1 cellular context compared by ENCODE assay signal in the genomic region with DNA sequence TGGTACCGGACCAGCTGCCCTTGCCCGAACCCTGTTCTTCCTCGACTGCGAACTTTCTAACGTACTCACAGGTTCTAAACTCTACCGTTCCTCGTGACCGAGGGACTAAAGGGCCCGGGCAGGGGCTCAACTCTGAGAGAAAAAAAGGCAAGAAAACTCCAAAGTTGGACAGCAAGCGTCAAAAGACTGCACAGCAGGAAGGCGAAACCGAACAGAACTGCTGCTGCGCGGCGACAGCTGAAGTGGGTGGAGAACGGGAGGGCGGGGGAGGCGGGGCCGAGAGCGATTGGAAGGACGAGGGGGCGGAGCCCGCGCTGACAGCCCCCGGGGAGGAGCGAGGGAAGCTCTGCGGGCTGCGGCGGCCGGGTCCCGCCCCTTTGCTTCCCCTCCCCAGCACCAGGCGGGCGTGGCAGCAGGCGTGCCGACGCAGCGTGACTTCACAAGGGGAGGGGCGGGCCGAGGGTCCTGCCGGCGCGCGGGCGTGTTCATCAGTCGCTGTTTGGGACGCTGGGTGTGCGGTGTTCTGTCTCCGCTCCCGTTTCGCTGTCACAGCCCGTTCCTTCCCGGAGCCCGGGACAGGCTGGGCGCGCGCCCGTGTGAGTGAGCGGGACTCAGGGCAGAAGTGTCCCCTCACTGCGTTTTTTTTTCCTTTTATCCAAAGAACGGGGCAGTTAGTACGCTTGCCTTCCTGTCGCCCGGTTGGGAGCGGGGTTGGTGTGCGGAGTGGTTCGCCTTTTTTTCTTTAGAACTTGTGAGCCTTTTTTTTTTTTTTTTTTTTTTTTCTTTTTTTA.
A peak's percentile ranks its signal among the peaks of the same experiment; 100 is the strongest.
TF ChIP-seq lines count a peak whose summit lies in the region.

A gene with protein sequence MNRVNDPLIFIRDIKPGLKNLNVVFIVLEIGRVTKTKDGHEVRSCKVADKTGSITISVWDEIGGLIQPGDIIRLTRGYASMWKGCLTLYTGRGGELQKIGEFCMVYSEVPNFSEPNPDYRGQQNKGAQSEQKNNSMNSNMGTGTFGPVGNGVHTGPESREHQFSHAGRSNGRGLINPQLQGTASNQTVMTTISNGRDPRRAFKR (plus strand): TSS at position 491 of the 791 bp plus-strand sequence. CDS start 479 bp downstream, outside the sequence.

TF ChIP-seq in HepG2, 621 proteins besides CTCF, POLR2A, EP300 and RAD21 (continues in another document):
- TF ChIP-seq MYNN (CRISPR knock-in tag; IDR thresholded peaks at IDR 0.05; ENCODE audit: low read depth) (no peak; the same call in none of the 2 replicates), CREB1 (IDR thresholded peaks at IDR 0.05) (peak; percentile 87), CREB1 (CRISPR knock-in tag; IDR thresholded peaks at IDR 0.05) (no peak; the same call in 1 of the 2 replicates), RBM39 (IDR thresholded peaks at IDR 0.05; ENCODE audit: low read depth, low read length, poor library complexity, severe bottlenecking) (peak; percentile 94), ZNF781 (CRISPR knock-in tag; IDR thresholded peaks at IDR 0.05; ENCODE audit: borderline replicate concordance, not compliant biosample characterization) (no peak), HMGA1 (CRISPR knock-in tag; conservative IDR thresholded peaks at IDR 0.05) (no peak), ZNF772 (CRISPR knock-in tag; IDR thresholded peaks at IDR 0.05) (peak; percentile 99), KDM5A (IDR thresholded peaks at IDR 0.05; ENCODE audit: borderline replicate concordance, low read length) (no peak), ZNF816 (CRISPR knock-in tag; IDR thresholded peaks at IDR 0.05; ENCODE audit: borderline replicate concordance) (peak; percentile 95), GABPA (IDR thresholded peaks at IDR 0.05; ENCODE audit: low read depth, low read length) (no peak), GABPA (CRISPR knock-in tag; IDR thresholded peaks at IDR 0.05; ENCODE audit: low read depth) (no peak), HNF4A (CRISPR knock-in tag; IDR thresholded peaks at IDR 0.05) (peak; percentile 26; the same call in 1 of the 2 replicates), ZNF121 (CRISPR knock-in tag; IDR thresholded peaks at IDR 0.05) (0 out of 2 replicates have a peak, but pooled peaks have one; percentile 45), HNRNPUL1 (IDR thresholded peaks at IDR 0.05; ENCODE audit: low read depth, low read length) (peak; percentile 79), ZKSCAN8 (CRISPR knock-in tag; IDR thresholded peaks at IDR 0.05; ENCODE audit: borderline replicate concordance) (no peak), KLF12 (CRISPR knock-in tag; IDR thresholded peaks at IDR 0.05; ENCODE audit: borderline replicate concordance) (peak; percentile 98), ZBTB34 (CRISPR knock-in tag; IDR thresholded peaks at IDR 0.05) (no peak; the same call in 1 of the 2 replicates), RARA (CRISPR knock-in tag; IDR thresholded peaks at IDR 0.05) (peak; percentile 59), IRF2 (CRISPR knock-in tag; IDR thresholded peaks at IDR 0.05) (peak; percentile 96), ZKSCAN5 (CRISPR knock-in tag; IDR thresholded peaks at IDR 0.05) (no peak), UBTF (CRISPR knock-in tag; IDR thresholded peaks at IDR 0.05) (peak; percentile 99), ZNF432 (CRISPR knock-in tag; IDR thresholded peaks at IDR 0.05; ENCODE audit: borderline replicate concordance) (no peak), SMAD1 (CRISPR knock-in tag; IDR thresholded peaks at IDR 0.05; ENCODE audit: borderline replicate concordance, low read depth) (peak; percentile 91; the same call in 1 of the 2 replicates), SOX5 (CRISPR knock-in tag; IDR thresholded peaks at IDR 0.05; ENCODE audit: borderline replicate concordance) (peak; percentile 80; the same call in 1 of the 2 replicates), ZNF780A (CRISPR knock-in tag; IDR thresholded peaks at IDR 0.05) (0 out of 2 replicates have a peak, but pooled peaks have one; percentile 82), ZNF674 (CRISPR knock-in tag; IDR thresholded peaks at IDR 0.05; ENCODE audit: low read depth) (no peak)
- TF ChIP-seq, protein P1, sequence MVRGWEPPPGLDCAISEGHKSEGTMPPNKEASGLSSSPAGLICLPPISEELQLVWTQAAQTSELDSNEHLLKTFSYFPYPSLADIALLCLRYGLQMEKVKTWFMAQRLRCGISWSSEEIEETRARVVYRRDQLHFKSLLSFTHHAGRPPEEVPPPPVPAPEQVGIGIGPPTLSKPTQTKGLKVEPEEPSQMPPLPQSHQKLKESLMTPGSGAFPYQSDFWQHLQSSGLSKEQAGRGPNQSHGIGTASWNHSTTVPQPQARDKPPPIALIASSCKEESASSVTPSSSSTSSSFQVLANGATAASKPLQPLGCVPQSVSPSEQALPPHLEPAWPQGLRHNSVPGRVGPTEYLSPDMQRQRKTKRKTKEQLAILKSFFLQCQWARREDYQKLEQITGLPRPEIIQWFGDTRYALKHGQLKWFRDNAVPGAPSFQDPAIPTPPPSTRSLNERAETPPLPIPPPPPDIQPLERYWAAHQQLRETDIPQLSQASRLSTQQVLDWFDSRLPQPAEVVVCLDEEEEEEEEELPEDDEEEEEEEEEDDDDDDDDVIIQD (CRISPR knock-in tag; IDR thresholded peaks at IDR 0.05; ENCODE audit: low read depth): peak; percentile 72; the same call in 1 of the 2 replicates
- TF ChIP-seq, protein P2, sequence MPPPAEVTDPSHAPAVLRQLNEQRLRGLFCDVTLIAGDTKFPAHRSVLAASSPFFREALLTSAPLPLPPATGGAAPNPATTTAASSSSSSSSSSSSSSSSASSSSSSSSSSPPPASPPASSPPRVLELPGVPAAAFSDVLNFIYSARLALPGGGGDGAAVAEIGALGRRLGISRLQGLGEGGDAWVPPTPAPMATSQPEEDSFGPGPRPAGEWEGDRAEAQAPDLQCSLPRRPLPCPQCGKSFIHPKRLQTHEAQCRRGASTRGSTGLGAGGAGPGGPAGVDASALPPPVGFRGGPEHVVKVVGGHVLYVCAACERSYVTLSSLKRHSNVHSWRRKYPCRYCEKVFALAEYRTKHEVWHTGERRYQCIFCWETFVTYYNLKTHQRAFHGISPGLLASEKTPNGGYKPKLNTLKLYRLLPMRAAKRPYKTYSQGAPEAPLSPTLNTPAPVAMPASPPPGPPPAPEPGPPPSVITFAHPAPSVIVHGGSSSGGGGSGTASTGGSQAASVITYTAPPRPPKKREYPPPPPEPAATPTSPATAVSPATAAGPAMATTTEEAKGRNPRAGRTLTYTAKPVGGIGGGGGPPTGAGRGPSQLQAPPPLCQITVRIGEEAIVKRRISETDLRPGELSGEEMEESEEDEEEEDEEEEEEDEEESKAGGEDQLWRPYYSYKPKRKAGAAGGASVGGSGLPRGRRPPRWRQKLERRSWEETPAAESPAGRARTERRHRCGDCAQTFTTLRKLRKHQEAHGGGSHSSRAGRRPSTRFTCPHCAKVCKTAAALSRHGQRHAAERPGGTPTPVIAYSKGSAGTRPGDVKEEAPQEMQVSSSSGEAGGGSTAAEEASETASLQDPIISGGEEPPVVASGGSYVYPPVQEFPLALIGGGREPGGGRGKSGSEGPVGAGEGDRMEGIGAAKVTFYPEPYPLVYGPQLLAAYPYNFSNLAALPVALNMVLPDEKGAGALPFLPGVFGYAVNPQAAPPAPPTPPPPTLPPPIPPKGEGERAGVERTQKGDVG (CRISPR knock-in tag; IDR thresholded peaks at IDR 0.05; ENCODE audit: borderline replicate concordance): peak; percentile 96
- TF ChIP-seq, protein P3, sequence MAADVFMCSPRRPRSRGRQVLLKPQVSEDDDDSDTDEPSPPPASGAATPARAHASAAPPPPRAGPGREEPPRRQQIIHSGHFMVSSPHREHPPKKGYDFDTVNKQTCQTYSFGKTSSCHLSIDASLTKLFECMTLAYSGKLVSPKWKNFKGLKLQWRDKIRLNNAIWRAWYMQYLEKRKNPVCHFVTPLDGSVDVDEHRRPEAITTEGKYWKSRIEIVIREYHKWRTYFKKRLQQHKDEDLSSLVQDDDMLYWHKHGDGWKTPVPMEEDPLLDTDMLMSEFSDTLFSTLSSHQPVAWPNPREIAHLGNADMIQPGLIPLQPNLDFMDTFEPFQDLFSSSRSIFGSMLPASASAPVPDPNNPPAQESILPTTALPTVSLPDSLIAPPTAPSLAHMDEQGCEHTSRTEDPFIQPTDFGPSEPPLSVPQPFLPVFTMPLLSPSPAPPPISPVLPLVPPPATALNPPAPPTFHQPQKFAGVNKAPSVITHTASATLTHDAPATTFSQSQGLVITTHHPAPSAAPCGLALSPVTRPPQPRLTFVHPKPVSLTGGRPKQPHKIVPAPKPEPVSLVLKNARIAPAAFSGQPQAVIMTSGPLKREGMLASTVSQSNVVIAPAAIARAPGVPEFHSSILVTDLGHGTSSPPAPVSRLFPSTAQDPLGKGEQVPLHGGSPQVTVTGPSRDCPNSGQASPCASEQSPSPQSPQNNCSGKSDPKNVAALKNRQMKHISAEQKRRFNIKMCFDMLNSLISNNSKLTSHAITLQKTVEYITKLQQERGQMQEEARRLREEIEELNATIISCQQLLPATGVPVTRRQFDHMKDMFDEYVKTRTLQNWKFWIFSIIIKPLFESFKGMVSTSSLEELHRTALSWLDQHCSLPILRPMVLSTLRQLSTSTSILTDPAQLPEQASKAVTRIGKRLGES (CRISPR knock-in tag; IDR thresholded peaks at IDR 0.05; ENCODE audit: borderline replicate concordance): peak; percentile 60; the same call in 1 of the 2 replicates
- TF ChIP-seq, protein P4, sequence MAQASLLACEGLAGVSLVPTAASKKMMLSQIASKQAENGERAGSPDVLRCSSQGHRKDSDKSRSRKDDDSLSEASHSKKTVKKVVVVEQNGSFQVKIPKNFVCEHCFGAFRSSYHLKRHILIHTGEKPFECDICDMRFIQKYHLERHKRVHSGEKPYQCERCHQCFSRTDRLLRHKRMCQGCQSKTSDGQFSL (CRISPR knock-in tag; IDR thresholded peaks at IDR 0.05): peak; percentile 69; the same call in 1 of the 2 replicates
- TF ChIP-seq, protein P5, sequence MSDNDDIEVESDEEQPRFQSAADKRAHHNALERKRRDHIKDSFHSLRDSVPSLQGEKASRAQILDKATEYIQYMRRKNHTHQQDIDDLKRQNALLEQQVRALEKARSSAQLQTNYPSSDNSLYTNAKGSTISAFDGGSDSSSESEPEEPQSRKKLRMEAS (IDR thresholded peaks at IDR 0.05): peak; percentile 86
- TF ChIP-seq, protein P6, sequence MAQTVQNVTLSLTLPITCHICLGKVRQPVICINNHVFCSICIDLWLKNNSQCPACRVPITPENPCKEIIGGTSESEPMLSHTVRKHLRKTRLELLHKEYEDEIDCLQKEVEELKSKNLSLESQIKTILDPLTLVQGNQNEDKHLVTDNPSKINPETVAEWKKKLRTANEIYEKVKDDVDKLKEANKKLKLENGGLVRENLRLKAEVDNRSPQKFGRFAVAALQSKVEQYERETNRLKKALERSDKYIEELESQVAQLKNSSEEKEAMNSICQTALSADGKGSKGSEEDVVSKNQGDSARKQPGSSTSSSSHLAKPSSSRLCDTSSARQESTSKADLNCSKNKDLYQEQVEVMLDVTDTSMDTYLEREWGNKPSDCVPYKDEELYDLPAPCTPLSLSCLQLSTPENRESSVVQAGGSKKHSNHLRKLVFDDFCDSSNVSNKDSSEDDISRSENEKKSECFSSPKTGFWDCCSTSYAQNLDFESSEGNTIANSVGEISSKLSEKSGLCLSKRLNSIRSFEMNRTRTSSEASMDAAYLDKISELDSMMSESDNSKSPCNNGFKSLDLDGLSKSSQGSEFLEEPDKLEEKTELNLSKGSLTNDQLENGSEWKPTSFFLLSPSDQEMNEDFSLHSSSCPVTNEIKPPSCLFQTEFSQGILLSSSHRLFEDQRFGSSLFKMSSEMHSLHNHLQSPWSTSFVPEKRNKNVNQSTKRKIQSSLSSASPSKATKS (CRISPR knock-in tag; IDR thresholded peaks at IDR 0.05): no peak
- TF ChIP-seq, protein P7, sequence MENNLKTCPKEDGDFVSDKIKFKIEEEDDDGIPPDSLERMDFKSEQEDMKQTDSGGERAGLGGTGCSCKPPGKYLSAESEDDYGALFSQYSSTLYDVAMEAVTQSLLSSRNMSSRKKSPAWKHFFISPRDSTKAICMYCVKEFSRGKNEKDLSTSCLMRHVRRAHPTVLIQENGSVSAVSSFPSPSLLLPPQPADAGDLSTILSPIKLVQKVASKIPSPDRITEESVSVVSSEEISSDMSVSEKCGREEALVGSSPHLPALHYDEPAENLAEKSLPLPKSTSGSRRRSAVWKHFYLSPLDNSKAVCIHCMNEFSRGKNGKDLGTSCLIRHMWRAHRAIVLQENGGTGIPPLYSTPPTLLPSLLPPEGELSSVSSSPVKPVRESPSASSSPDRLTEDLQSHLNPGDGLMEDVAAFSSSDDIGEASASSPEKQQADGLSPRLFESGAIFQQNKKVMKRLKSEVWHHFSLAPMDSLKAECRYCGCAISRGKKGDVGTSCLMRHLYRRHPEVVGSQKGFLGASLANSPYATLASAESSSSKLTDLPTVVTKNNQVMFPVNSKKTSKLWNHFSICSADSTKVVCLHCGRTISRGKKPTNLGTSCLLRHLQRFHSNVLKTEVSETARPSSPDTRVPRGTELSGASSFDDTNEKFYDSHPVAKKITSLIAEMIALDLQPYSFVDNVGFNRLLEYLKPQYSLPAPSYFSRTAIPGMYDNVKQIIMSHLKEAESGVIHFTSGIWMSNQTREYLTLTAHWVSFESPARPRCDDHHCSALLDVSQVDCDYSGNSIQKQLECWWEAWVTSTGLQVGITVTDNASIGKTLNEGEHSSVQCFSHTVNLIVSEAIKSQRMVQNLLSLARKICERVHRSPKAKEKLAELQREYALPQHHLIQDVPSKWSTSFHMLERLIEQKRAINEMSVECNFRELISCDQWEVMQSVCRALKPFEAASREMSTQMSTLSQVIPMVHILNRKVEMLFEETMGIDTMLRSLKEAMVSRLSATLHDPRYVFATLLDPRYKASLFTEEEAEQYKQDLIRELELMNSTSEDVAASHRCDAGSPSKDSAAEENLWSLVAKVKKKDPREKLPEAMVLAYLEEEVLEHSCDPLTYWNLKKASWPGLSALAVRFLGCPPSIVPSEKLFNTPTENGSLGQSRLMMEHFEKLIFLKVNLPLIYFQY (CRISPR knock-in tag; IDR thresholded peaks at IDR 0.05; ENCODE audit: borderline replicate concordance): peak; percentile 61; the same call in 1 of the 2 replicates
